Comparison of ENCODE assay signal across 36 cellular contexts in the genomic region with DNA sequence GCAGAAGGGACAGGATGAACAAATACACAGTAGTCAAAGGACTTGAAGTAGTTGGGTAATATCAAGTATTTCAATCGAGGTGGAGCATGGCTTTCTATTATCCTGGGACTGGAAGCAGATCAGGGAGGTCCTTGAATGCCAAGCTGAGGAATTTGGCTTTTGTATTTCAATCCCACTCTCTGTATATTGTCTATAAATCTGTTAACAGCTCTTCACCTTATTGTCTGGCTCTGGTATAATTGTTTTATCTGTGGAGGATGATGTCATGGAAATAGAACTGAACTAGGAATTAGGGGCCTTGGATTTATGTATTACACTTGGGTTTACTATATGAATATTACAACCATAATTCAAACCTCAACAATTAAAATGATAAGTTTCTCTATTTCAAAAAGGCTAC. TPM values are rescaled to one million over a fixed set of nuclear protein-coding genes. Genes with fewer than 3 reads are reported as not detected.
"Had no signal": no experiment of that assay in that cellular context is flagged by ENCODE, and none has a peak within 500 bp of the region (broad histone marks: within the 10 kb centered on the region; RNA-seq: fewer than 3 reads in every experiment).

No MANE protein-coding gene starts in this region.

- H3K27ac ChIP-seq: adrenal gland, ascending aorta, body of pancreas, brain microvascular endothelial cell, breast epithelium, cardiac muscle cell had no signal

- DNase-seq: activated effector memory CD4-positive, alpha-beta T cell treated with anti-CD3 and anti-CD28 coated beads, Interleukin-2, amount 50 U/mL, for 16 hours; activated effector memory CD4-positive, alpha-beta T cell treated with Interleukin-2 at 50 U/mL for 16 hours; activated gamma-delta T cell; activated gamma-delta T cell treated with Interleukin-2 at 50 U/mL for 16 hours; activated naive CD4-positive, alpha-beta T cell; activated naive CD4-positive, alpha-beta T cell treated with anti-CD3 and anti-CD28 coated beads for 36 hours; activated naive CD4-positive, alpha-beta T cell treated with anti-CD3 and anti-CD28 coated beads, Interleukin-2, amount 10 ng/mL, durations not matched to agents 7 days and 5 days; activated naive CD4-positive, alpha-beta T cell treated with anti-CD3 and anti-CD28 coated beads, Interleukin-2, amount 50 U/mL, for 16 hours; activated naive CD4-positive, alpha-beta T cell treated with Interleukin-2 at 50 U/mL for 16 hours; activated naive CD8-positive, alpha-beta T cell treated with anti-CD3 and anti-CD28 coated beads for 36 hours; activated naive CD8-positive, alpha-beta T cell treated with anti-CD3 and anti-CD28 coated beads, Interleukin-2, amount 10 ng/mL, durations not matched to agents 7 days and 5 days; activated naive CD8-positive, alpha-beta T cell treated with anti-CD3 and anti-CD28 coated beads, Interleukin-2, amount 50 U/mL, for 24 hours; activated T-cell treated with anti-CD3 and anti-CD28 coated beads, Interleukin-2, amount 50 U/mL, for 1 hour; activated T-cell treated with anti-CD3 and anti-CD28 coated beads, Interleukin-2, amount 50 U/mL, for 24 hours; activated T-cell treated with anti-CD3 and anti-CD28 coated beads, Interleukin-2, amount 50 U/mL, for 4 hours; activated T-cell treated with anti-CD3 and anti-CD28 coated beads, Interleukin-2, amount 50 U/mL, for 48 hours; activated T-cell treated with anti-CD3 and anti-CD28 coated beads, Interleukin-2, amount 50 U/mL, for 72 hours; adrenal gland; amniotic stem cell; amygdala; anterior cingulate cortex; aorta; body of pancreas; brain microvascular endothelial cell; caudate nucleus; central memory CD4-positive, alpha-beta T cell; cerebellar nuclear complex had no signal

- H3K27me3 ChIP-seq: adrenal gland, ascending aorta, body of pancreas, brain microvascular endothelial cell, breast epithelium, cardiac muscle cell had no signal

- H3K36me3 ChIP-seq: adrenal gland, ascending aorta, brain microvascular endothelial cell, breast epithelium, cardiac muscle cell had no signal

- FAIRE-seq: astrocyte, bronchial epithelial cell had no signal

- H3K4me3 ChIP-seq: adrenal gland, ascending aorta, body of pancreas, breast epithelium, cardiac muscle cell had no signal

- H3K4me1 ChIP-seq: body of pancreas, breast epithelium had no signal

- H3K9me3 ChIP-seq: adrenal gland, ascending aorta, body of pancreas had no signal

- ATAC-seq: activated naive CD4-positive, alpha-beta T cell treated with anti-CD3 and anti-CD28 coated beads, Interleukin-2, amount 50 U/mL, for 72 hours; activated naive CD8-positive, alpha-beta T cell treated with anti-CD3 and anti-CD28 coated beads, Interleukin-2, amount 50 U/mL, for 24 hours; activated T-cell treated with anti-CD3 and anti-CD28 coated beads, Interleukin-2, amount 50 U/mL, for 4 hours; activated T-cell treated with anti-CD3 and anti-CD28 coated beads, Interleukin-2, amount 50 U/mL, for 72 hours; activated T-helper 17 cell treated with anti-CD3 and anti-CD28 coated beads, Interleukin-2, amount 50 U/mL, for 72 hours; body of pancreas had no signal

RNA-seq across cellular contexts. Expression of gene ADAMTSL1, which starts 6.3 kb away (rescaled TPM):
- total RNA-seq: activated naive CD4-positive, alpha-beta T cell treated with anti-CD3 and anti-CD28 coated beads for 36 hours; activated naive CD4-positive, alpha-beta T cell treated with anti-CD3 and anti-CD28 coated beads, Interleukin-2, amount 50 U/mL, for 72 hours; activated naive CD8-positive, alpha-beta T cell treated with anti-CD3 and anti-CD28 coated beads for 36 hours; activated naive CD8-positive, alpha-beta T cell treated with anti-CD3 and anti-CD28 coated beads, Interleukin-2, amount 10 ng/mL, durations not matched to agents 7 days and 5 days; activated T-cell treated with anti-CD3 and anti-CD28 coated beads, Interleukin-2, amount 50 U/mL, for 4 hours; activated T-cell treated with anti-CD3 and anti-CD28 coated beads, Interleukin-2, amount 50 U/mL, for 72 hours; activated T-helper 1 cell treated with anti-CD3 and anti-CD28 coated beads, Interleukin-12 subunit alpha, Interleukin-12 subunit beta, Interleukin-2, Interleukin-4 antibody, amounts not matched to agents 30 ng/mL and 10 ng/mL and 1 ng/mL, durations not matched to agents 14 hours and 24 hours and 36 hours; activated T-helper 17 cell treated with anti-CD3 and anti-CD28 coated beads, Interleukin-2, amount 50 U/mL, for 72 hours; activated T-helper 2 cell treated with anti-CD3 and anti-CD28 coated beads, Interferon-gamma antibody, Interleukin-2, Interleukin-4, amounts not matched to agents 10 μg/mL and 5 μg/mL and 100 μg/mL, durations not matched to agents 14 hours and 24 hours and 36 hours had no signal
